Comparison of ENCODE assay signal across 12 cellular contexts in the genomic region with DNA sequence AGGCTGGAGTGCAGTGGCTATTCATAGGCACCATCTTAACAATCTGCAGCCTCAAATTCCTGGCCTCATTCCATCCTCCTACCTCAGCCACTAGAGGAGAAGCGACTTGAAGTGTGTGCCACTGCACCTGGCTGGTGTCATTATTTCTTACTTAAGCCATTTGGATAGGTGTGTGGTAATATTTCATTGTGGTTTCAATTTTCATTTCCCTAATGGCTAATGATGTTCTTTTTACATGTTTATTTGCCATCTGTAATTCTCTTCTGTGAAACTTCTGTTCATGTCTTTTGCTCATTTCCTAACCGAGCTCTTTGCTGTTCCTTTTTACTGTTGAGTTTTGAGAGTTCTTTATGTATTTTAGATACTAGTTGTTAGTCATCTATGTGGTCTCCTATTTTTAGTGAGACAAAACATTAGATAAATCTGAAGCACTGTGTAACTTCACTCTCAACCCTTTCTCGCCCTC.
DNase-seq lines count a peak whose midpoint lies in the region; ATAC-seq and TF ChIP-seq lines count a peak whose summit lies in the region.
"Had no signal": no experiment of that assay in that cellular context is flagged by ENCODE, and none has a peak within 500 bp of the region (broad histone marks: within the 10 kb centered on the region; RNA-seq: fewer than 3 reads in every experiment).

No MANE protein-coding gene starts in this region.

- intact Hi-C loops in left lung (cut with DNase I) = no loop called here
- intact Hi-C loops in activated CD4-positive, alpha-beta T cell treated with anti-CD3 and anti-CD28 coated beads, Interleukin-2, amount 10 ng/mL, durations not matched to agents 24 days and 14 days (cut with micrococcal nuclease) = no loop called here

- no peak overlapping the region for H3K4me3 ChIP-seq in left lung
- H3K4me3 ChIP-seq: colonic mucosa had no signal

- no peaks in the 10 kb centered on the region for H3K36me3 ChIP-seq in left lung
- H3K36me3 ChIP-seq: colonic mucosa had no signal

- peaks cover 16% of the 10 kb centered on the region for H3K4me1 Mint-ChIP-seq in activated CD4-positive, alpha-beta T cell treated with anti-CD3 and anti-CD28 coated beads, Interleukin-2, amount 10 ng/mL, durations not matched to agents 24 days and 14 days

- no peak overlapping the region for H3K27ac ChIP-seq in left lung
- H3K27ac ChIP-seq: 22Rv1, colonic mucosa, HL-60 had no signal

- H3K9me3 Mint-ChIP-seq in activated CD4-positive, alpha-beta T cell treated with anti-CD3 and anti-CD28 coated beads, Interleukin-2, amount 10 ng/mL, durations not matched to agents 24 days and 14 days = no peaks in the 10 kb centered on the region

- H3K4me3 Mint-ChIP-seq in activated CD4-positive, alpha-beta T cell treated with anti-CD3 and anti-CD28 coated beads, Interleukin-2, amount 10 ng/mL, durations not matched to agents 24 days and 14 days = no peak overlapping the region
- H3K4me3 Mint-ChIP-seq: T-helper 17 cell had no signal

- H3K27me3 Mint-ChIP-seq in activated CD4-positive, alpha-beta T cell treated with anti-CD3 and anti-CD28 coated beads, Interleukin-2, amount 10 ng/mL, durations not matched to agents 24 days and 14 days = no peaks in the 10 kb centered on the region
- H3K27me3 Mint-ChIP-seq: T-helper 17 cell had no signal

- no peaks in the 10 kb centered on the region for H3K27me3 ChIP-seq in left lung
- H3K27me3 ChIP-seq: colonic mucosa had no signal

- H3K27ac Mint-ChIP-seq in activated CD4-positive, alpha-beta T cell treated with anti-CD3 and anti-CD28 coated beads, Interleukin-2, amount 10 ng/mL, durations not matched to agents 24 days and 14 days = no peak overlapping the region
- H3K27ac Mint-ChIP-seq: T-helper 17 cell had no signal

- peaks cover 10% of the 10 kb centered on the region for H3K36me3 Mint-ChIP-seq in activated CD4-positive, alpha-beta T cell treated with anti-CD3 and anti-CD28 coated beads, Interleukin-2, amount 10 ng/mL, durations not matched to agents 24 days and 14 days (ENCODE audit: low read depth)

- DNase-seq in DMS 273 (lab: John Stamatoyannopoulos, UW; ENCODE audit: unreplicated experiment) (peak; percentile 28), DMS 273 treated with DMSO at 0.1 percent for 48 hours (lab: John Stamatoyannopoulos, UW) (no peak), LHCN-M2 (ENCODE audit: low read depth) (peak; percentile 10), left lung (peak in 1 of 2 donors; percentile 47), amygdala (lab: John Stamatoyannopoulos, UW) (no peak)
- DNase-seq in central memory CD4-positive, alpha-beta T cell = no peak
- no peak for DNase-seq in activated CD4-positive, alpha-beta T cell treated with anti-CD3 and anti-CD28 coated beads, Interleukin-2, amount 10 ng/mL, durations not matched to agents 24 days and 14 days
- DNase-seq: colonic mucosa, T-helper 17 cell had no signal

- no peaks in the 10 kb centered on the region for H3K9me3 ChIP-seq in left lung
- H3K9me3 ChIP-seq: colonic mucosa had no signal

- ATAC-seq in GM21529 (IDR thresholded peaks at IDR 0.05; ENCODE audit: unreplicated experiment) (peak; percentile 77), left lung (peak; percentile 89)
- ATAC-seq: T-helper 17 cell had no signal

- no peak for TF ChIP-seq CTCF in left lung (IDR thresholded peaks at IDR 0.05)

- H3K4me1 ChIP-seq in left lung = peaks cover 0 to 11% of the 10 kb centered on the region in 2 donors
- H3K4me1 ChIP-seq: colonic mucosa had no signal

Comparison
In these comparisons a context has a peak if more than half of its experiments do, and no peak if none do; other contexts are left out.
1. DNase-seq: peak in DMS 273 (single experiment) and LHCN-M2 (single experiment); none in DMS 273 treated with DMSO at 0.1 percent for 48 hours (single experiment), central memory CD4-positive, alpha-beta T cell (single experiment), activated CD4-positive, alpha-beta T cell treated with anti-CD3 and anti-CD28 coated beads, Interleukin-2, amount 10 ng/mL, durations not matched to agents 24 days and 14 days (single experiment) and amygdala (0 of 56).